Comparison of ENCODE assay signal across 8 cellular contexts in genomic region chr7:7612519-7612918, GRCh38.
"Had no signal": no experiment of that assay in that cellular context is flagged by ENCODE, and none has a peak within 500 bp of the region (broad histone marks: within the 10 kb centered on the region; RNA-seq: fewer than 3 reads in every experiment).

No MANE protein-coding gene starts in this region.

- H3K27ac ChIP-seq: HL-60, KMS-11 had no signal

- FAIRE-seq: HepG2, HTR-8/SVneo, K562 had no signal

- H3K9me3 Mint-ChIP-seq: IgD-negative memory B cell had no signal

- H3K9ac ChIP-seq: KMS-11 had no signal

- H3K4me2 ChIP-seq: KMS-11 had no signal

- DNase-seq: IMR-90, KBM-7 had no signal

- H3K4me3 Mint-ChIP-seq: IgD-negative memory B cell had no signal

- H3K27me3 Mint-ChIP-seq: IgD-negative memory B cell had no signal

- H3K4me3 ChIP-seq: K562 had no signal

- ATAC-seq: HepG2, K562 had no signal
